ENCODE assay signal across 26 cellular contexts in the genomic region with DNA sequence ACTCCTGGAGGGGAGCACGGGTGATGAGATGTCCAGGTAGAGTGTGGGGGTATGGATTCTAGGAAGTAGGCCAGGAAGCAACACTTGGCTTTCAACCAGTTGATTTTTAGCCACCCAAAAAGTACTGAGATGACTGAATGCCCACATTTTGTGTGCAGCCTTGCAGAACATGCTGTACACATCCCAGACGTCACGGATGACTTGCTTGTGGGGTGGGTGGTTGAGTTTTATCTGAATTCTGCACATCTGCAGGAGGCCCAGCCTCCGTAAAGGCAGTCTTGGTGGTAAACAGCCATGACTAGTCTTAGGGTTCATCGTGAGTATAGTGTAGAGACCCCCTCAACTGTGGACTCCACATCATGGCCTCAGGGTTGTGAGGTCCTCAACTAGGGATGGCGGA. TPM values are rescaled to one million over a fixed set of nuclear protein-coding genes. Genes with fewer than 3 reads are reported as not detected.
A peak's percentile ranks its signal among the peaks of the same experiment; 100 is the strongest.
DNase-seq lines count a peak whose midpoint lies in the region; ATAC-seq and TF ChIP-seq lines count a peak whose summit lies in the region.
"Had no signal": no experiment of that assay in that cellular context is flagged by ENCODE, and none has a peak within 500 bp of the region (broad histone marks: within the 10 kb centered on the region; RNA-seq: fewer than 3 reads in every experiment).

No MANE protein-coding gene starts in this region.

- no peaks in the 10 kb centered on the region for H3K27me3 Mint-ChIP-seq in CD8-positive, alpha-beta T cell (ENCODE audit: low read depth)
- H3K27me3 Mint-ChIP-seq in activated naive CD8-positive, alpha-beta T cell treated with anti-CD3 and anti-CD28 coated beads for 36 hours = no peaks in the 10 kb centered on the region
- H3K27me3 Mint-ChIP-seq: stimulated activated naive CD8-positive, alpha-beta T cell treated with anti-CD3 and anti-CD28 coated beads, Interleukin-15, Interleukin-2, amounts not matched to agents 100 ng/mL and 50 ng/mL, for 24 hours; type B pancreatic cell had no signal

- H4K20me1 ChIP-seq in BLaER1 treated with 17β-estradiol and CSF1 and Interleukin-3, amounts not matched to agents 10 nM and 100 nM = peaks cover 0 to 8% (median 0%) of the 10 kb centered on the region in 11 experiments; a peak in 1 of 22 replicates

- H3K27ac Mint-ChIP-seq in CD8-positive, alpha-beta T cell = peak overlapping the region; percentile 84
- H3K27ac Mint-ChIP-seq in activated naive CD8-positive, alpha-beta T cell treated with anti-CD3 and anti-CD28 coated beads for 36 hours = peak overlapping the region; percentile 71
- H3K27ac Mint-ChIP-seq: activated T-helper 2 cell treated with anti-CD3 and anti-CD28 coated beads, Interferon-gamma antibody, Interleukin-2, Interleukin-4, amounts not matched to agents 10 μg/mL and 5 μg/mL and 100 μg/mL, durations not matched to agents 14 hours and 24 hours and 36 hours; stimulated activated naive CD8-positive, alpha-beta T cell treated with anti-CD3 and anti-CD28 coated beads, Interleukin-15, Interleukin-2, amounts not matched to agents 100 ng/mL and 50 ng/mL, for 24 hours; type B pancreatic cell had no signal

- peaks cover 0 to 33% (median 24%) of the 10 kb centered on the region in 10 experiments; a peak in 16 of 20 replicates for H3K4me1 ChIP-seq in BLaER1 treated with 17β-estradiol and CSF1 and Interleukin-3, amounts not matched to agents 10 nM and 100 nM
- H3K4me1 ChIP-seq in CD8-positive, alpha-beta T cell (ENCODE audit: insufficient read depth, low read length) = peaks cover 10% of the 10 kb centered on the region
- no peaks in the 10 kb centered on the region for H3K4me1 ChIP-seq in colonic mucosa
- H3K4me1 ChIP-seq: sigmoid colon had no signal

- POLR2A ChIA-PET in CD8-positive, alpha-beta T cell (lab: Charles Lee) = no interaction called here

- H3K9me3 Mint-ChIP-seq in CD8-positive, alpha-beta T cell = no peaks in the 10 kb centered on the region
- peaks cover 3% of the 10 kb centered on the region for H3K9me3 Mint-ChIP-seq in activated naive CD8-positive, alpha-beta T cell treated with anti-CD3 and anti-CD28 coated beads for 36 hours
- H3K9me3 Mint-ChIP-seq: activated T-helper 2 cell treated with anti-CD3 and anti-CD28 coated beads, Interferon-gamma antibody, Interleukin-2, Interleukin-4, amounts not matched to agents 10 μg/mL and 5 μg/mL and 100 μg/mL, durations not matched to agents 14 hours and 24 hours and 36 hours; stimulated activated naive CD8-positive, alpha-beta T cell treated with anti-CD3 and anti-CD28 coated beads, Interleukin-15, Interleukin-2, amounts not matched to agents 100 ng/mL and 50 ng/mL, for 24 hours; type B pancreatic cell had no signal

- no peak overlapping the region for H3K9ac ChIP-seq in BLaER1 treated with 17β-estradiol and CSF1 and Interleukin-3, amounts not matched to agents 10 nM and 100 nM
- H3K9ac ChIP-seq in colonic mucosa (ENCODE audit: low read depth in 2 of 2, low read length in 2 of 2) = no peak overlapping the region
- H3K9ac ChIP-seq: parathyroid adenoma had no signal

- CTCF ChIA-PET in CD8-positive, alpha-beta T cell (lab: Charles Lee) = interaction anchor here (2.4 kb wide), 1 partner anchor 8 kb away, joined by 10 read pairs; no protein-coding TSS in a partner anchor

- peak overlapping the region in 1 of 11 experiments; percentile 22; a peak in 1 of 22 replicates for H3K27ac ChIP-seq in BLaER1 treated with 17β-estradiol and CSF1 and Interleukin-3, amounts not matched to agents 10 nM and 100 nM
- no peak overlapping the region for H3K27ac ChIP-seq in CD8-positive, alpha-beta T cell (ENCODE audit: low read depth, low read length)
- no peak overlapping the region for H3K27ac ChIP-seq in colonic mucosa
- H3K27ac ChIP-seq: HL-60, parathyroid adenoma, sigmoid colon had no signal

- H3K36me3 Mint-ChIP-seq in CD8-positive, alpha-beta T cell = peaks cover 88% of the 10 kb centered on the region
- H3K36me3 Mint-ChIP-seq in activated naive CD8-positive, alpha-beta T cell treated with anti-CD3 and anti-CD28 coated beads for 36 hours = peaks cover 73% of the 10 kb centered on the region
- H3K36me3 Mint-ChIP-seq: type B pancreatic cell had no signal

- peaks cover 98 to 100% (median 99%) of the 10 kb centered on the region in 11 experiments for H3K36me3 ChIP-seq in BLaER1 treated with 17β-estradiol and CSF1 and Interleukin-3, amounts not matched to agents 10 nM and 100 nM
- H3K36me3 ChIP-seq in CD8-positive, alpha-beta T cell (ENCODE audit: insufficient read depth, low read length) = peaks cover 58% of the 10 kb centered on the region
- no peaks in the 10 kb centered on the region for H3K36me3 ChIP-seq in colonic mucosa
- H3K36me3 ChIP-seq: sigmoid colon had no signal

- H3K4me1 Mint-ChIP-seq in CD8-positive, alpha-beta T cell (ENCODE audit: low read depth) = peaks cover 22% of the 10 kb centered on the region
- H3K4me1 Mint-ChIP-seq in activated naive CD8-positive, alpha-beta T cell treated with anti-CD3 and anti-CD28 coated beads for 36 hours = peaks cover 20% of the 10 kb centered on the region

- no peak for TF ChIP-seq CTCF in CD8-positive, alpha-beta T cell (IDR thresholded peaks at IDR 0.05)
- TF ChIP-seq CTCF in colonic mucosa (IDR thresholded peaks at IDR 0.05) = no peak

- peak overlapping the region in 2 of 10 experiments; percentile 13 to 21; a peak in 1 of 20 replicates for H3K4me3 ChIP-seq in BLaER1 treated with 17β-estradiol and CSF1 and Interleukin-3, amounts not matched to agents 10 nM and 100 nM
- no peak overlapping the region for H3K4me3 ChIP-seq in CD8-positive, alpha-beta T cell (ENCODE audit: low read depth, low read length)
- no peak overlapping the region for H3K4me3 ChIP-seq in colonic mucosa
- H3K4me3 ChIP-seq: dorsolateral prefrontal cortex, MG63, sigmoid colon had no signal

- H3K4me3 Mint-ChIP-seq in CD8-positive, alpha-beta T cell = no peak overlapping the region
- H3K4me3 Mint-ChIP-seq in activated naive CD8-positive, alpha-beta T cell treated with anti-CD3 and anti-CD28 coated beads for 36 hours = no peak overlapping the region
- H3K4me3 Mint-ChIP-seq: stimulated activated naive CD8-positive, alpha-beta T cell treated with anti-CD3 and anti-CD28 coated beads, Interleukin-15, Interleukin-2, amounts not matched to agents 100 ng/mL and 50 ng/mL, for 24 hours; type B pancreatic cell had no signal

- H3K9me3 ChIP-seq in BLaER1 treated with 17β-estradiol and CSF1 and Interleukin-3, amounts not matched to agents 10 nM and 100 nM (replicated peaks in 1 of 11) = peaks cover 0 to 55% (median 31%) of the 10 kb centered on the region in 11 experiments; a peak in 18 of 22 replicates
- no peaks in the 10 kb centered on the region for H3K9me3 ChIP-seq in CD8-positive, alpha-beta T cell (ENCODE audit: low read length)
- H3K9me3 ChIP-seq in colonic mucosa = no peaks in the 10 kb centered on the region
- H3K9me3 ChIP-seq: MG63, sigmoid colon had no signal

- peak overlapping the region in 8 of 11 experiments; percentile 40 to 76 (median 62); a peak in 16 of 22 replicates for H3K4me2 ChIP-seq in BLaER1 treated with 17β-estradiol and CSF1 and Interleukin-3, amounts not matched to agents 10 nM and 100 nM

- ATAC-seq in CD8-positive, alpha-beta T cell = no peak
- peak; percentile 66 for ATAC-seq in HG02759 (IDR thresholded peaks at IDR 0.05; ENCODE audit: unreplicated experiment)

- DNase-seq in CD8-positive, alpha-beta T cell = no peak
- no peak for DNase-seq in activated naive CD8-positive, alpha-beta T cell treated with anti-CD3 and anti-CD28 coated beads for 36 hours
- no peak for DNase-seq in DMS153 (lab: John Stamatoyannopoulos, UW)
- no peak for DNase-seq in nucleus accumbens (lab: John Stamatoyannopoulos, UW)
- no peak for DNase-seq in colonic mucosa
- DNase-seq: activated CD4-positive, alpha-beta T cell treated with anti-CD3 and anti-CD28 coated beads, Interleukin-2, amount 50 U/mL, for 48 hours; dorsolateral prefrontal cortex; erythroblast; foreskin melanocyte; IMR-90; mammary epithelial cell; MG63; NCI-H1694; NCI-H774; OCI-M1; Right ventricle myocardium superior; sigmoid colon had no signal

- no peaks in the 10 kb centered on the region for H3K27me3 ChIP-seq in BLaER1 treated with 17β-estradiol and CSF1 and Interleukin-3, amounts not matched to agents 10 nM and 100 nM
- no peaks in the 10 kb centered on the region for H3K27me3 ChIP-seq in CD8-positive, alpha-beta T cell (ENCODE audit: insufficient read depth, low read length)
- H3K27me3 ChIP-seq in colonic mucosa = no peaks in the 10 kb centered on the region
- H3K27me3 ChIP-seq: dorsolateral prefrontal cortex, MG63, sigmoid colon had no signal

- intact Hi-C loops in CD8-positive, alpha-beta T cell (cut with DNase I, micrococcal nuclease) = no loop called here
- intact Hi-C loops in colonic mucosa (cut with DNase I) = no loop called here

RNA-seq across cellular contexts. Expression of a gene that starts 53.3 kb away (rescaled TPM):
- not detected for total RNA-seq in CD8-positive, alpha-beta T cell
- total RNA-seq in activated naive CD8-positive, alpha-beta T cell treated with anti-CD3 and anti-CD28 coated beads for 36 hours = not detected
- not detected for total RNA-seq in colonic mucosa
- total RNA-seq: activated T-helper 2 cell treated with anti-CD3 and anti-CD28 coated beads, Interferon-gamma antibody, Interleukin-2, Interleukin-4, amounts not matched to agents 10 μg/mL and 5 μg/mL and 100 μg/mL, durations not matched to agents 14 hours and 24 hours and 36 hours; cardiac septum; dorsolateral prefrontal cortex; H1; IMR-90; mammary epithelial cell; Right ventricle myocardium superior; sigmoid colon had no signal
